Comparison of ENCODE assay signal across 21 cellular contexts in genomic region chr12:132848521-132848920, GRCh38.
"Had no signal": no experiment of that assay in that cellular context is flagged by ENCODE, and none has a peak within 500 bp of the region (broad histone marks: within the 10 kb centered on the region; RNA-seq: fewer than 3 reads in every experiment).

No MANE protein-coding gene starts in this region.

- H3K27me3 ChIP-seq: foreskin keratinocyte, hepatocyte, neutrophil, spleen, testis, transverse colon had no signal

- H3K9me3 Mint-ChIP-seq: endodermal cell; naive B cell; stimulated activated naive B cell treated with anti-CD40 and anti-IgM and Interleukin-4, amounts not matched to agents 10 μg/mL and 1 μg/mL and 100 μg/mL, for 72 hours; stimulated activated naive CD8-positive, alpha-beta T cell treated with anti-CD3 and anti-CD28 coated beads, Interleukin-15, amount 100 ng/mL, for 72 hours had no signal

- H3K4me3 ChIP-seq: coronary artery, hepatocyte, psoas muscle, spleen, testis, transverse colon had no signal

- H3K4me2 ChIP-seq: hepatocyte had no signal

- H3K4me1 ChIP-seq: foreskin keratinocyte, psoas muscle, spleen, testis, transverse colon had no signal

- H3K4me3 Mint-ChIP-seq: endodermal cell; naive B cell; stimulated activated naive B cell treated with anti-CD40 and anti-IgM and Interleukin-4, amounts not matched to agents 10 μg/mL and 1 μg/mL and 100 μg/mL, for 72 hours; stimulated activated naive CD8-positive, alpha-beta T cell treated with anti-CD3 and anti-CD28 coated beads, Interleukin-15, amount 100 ng/mL, for 72 hours had no signal

- H3K79me2 ChIP-seq: hepatocyte had no signal

- H2AFZ ChIP-seq: hepatocyte had no signal

- H3K27ac Mint-ChIP-seq: stimulated activated naive B cell treated with anti-CD40 and anti-IgM and Interleukin-4, amounts not matched to agents 10 μg/mL and 1 μg/mL and 100 μg/mL, for 72 hours had no signal

- H3K27me3 Mint-ChIP-seq: naive B cell; stimulated activated naive B cell treated with anti-CD40 and anti-IgM and Interleukin-4, amounts not matched to agents 10 μg/mL and 1 μg/mL and 100 μg/mL, for 72 hours; stimulated activated naive CD8-positive, alpha-beta T cell treated with anti-CD3 and anti-CD28 coated beads, Interleukin-15, amount 100 ng/mL, for 72 hours had no signal

- DNase-seq: effector CD4-positive, alpha-beta T cell; endodermal cell; erythroblast; foreskin keratinocyte; head of caudate nucleus; kidney glomerular epithelial cell; mesendoderm; naive B cell; psoas muscle; retina; spleen; stimulated activated CD4-positive, alpha-beta T cell treated with anti-CD3 and anti-CD28 coated beads, Interleukin-15, amount 100 ng/mL, for 24 hours; stimulated activated CD4-positive, alpha-beta T cell treated with anti-CD3 and anti-CD28 coated beads, Interleukin-1b, Interleukin-23, amount 100 ng/mL, for 48 hours; stimulated activated CD4-positive, alpha-beta T cell treated with anti-CD3 and anti-CD28 coated beads, Interleukin-4, amount 100 ng/mL, for 4 hours; stimulated activated naive B cell treated with anti-CD40 and anti-IgM and Interleukin-4, amounts not matched to agents 10 μg/mL and 1 μg/mL and 100 μg/mL, for 72 hours; stimulated activated naive CD8-positive, alpha-beta T cell treated with anti-CD3 and anti-CD28 coated beads, Interleukin-15, amount 100 ng/mL, for 72 hours; testis; transverse colon had no signal

- H3K4me1 Mint-ChIP-seq: stimulated activated naive B cell treated with anti-CD40 and anti-IgM and Interleukin-4, amounts not matched to agents 10 μg/mL and 1 μg/mL and 100 μg/mL, for 72 hours had no signal

- H3K9me3 ChIP-seq: neutrophil, psoas muscle, spleen, testis, transverse colon had no signal

- H3K27ac ChIP-seq: coronary artery, foreskin keratinocyte, hepatocyte, neutrophil, psoas muscle, spleen, testis, transverse colon had no signal
